9 cellular contexts compared by ENCODE assay signal in genomic region chr16:26158142-26158759, GRCh38.
"Had no signal": no experiment of that assay in that cellular context is flagged by ENCODE, and none has a peak within 500 bp of the region (broad histone marks: within the 10 kb centered on the region; RNA-seq: fewer than 3 reads in every experiment).

No MANE protein-coding gene starts in this region.

- DNase-seq: GM23248, GOT3, H9, HCEC 1CT, KBM-7 had no signal

- H3K27ac Mint-ChIP-seq: IgD-negative memory B cell had no signal

- H3K9ac ChIP-seq: GM23248, KMS-11 had no signal

- ATAC-seq: HepG2 had no signal

- H3K4me3 ChIP-seq: GM23248 had no signal

- H3K36me3 Mint-ChIP-seq: IgD-negative memory B cell had no signal

- H3K9me3 Mint-ChIP-seq: H9 had no signal

- H3K27me3 Mint-ChIP-seq: IgD-negative memory B cell had no signal

- H3K4me2 ChIP-seq: KMS-11 had no signal

- H3K4me3 Mint-ChIP-seq: H9, IgD-negative memory B cell had no signal

- H3K27ac ChIP-seq: GM23248, HL-60, KMS-11 had no signal
